In genomic region chr6:43629104-43629504, GRCh38 we compare ENCODE assay signal across 8 cellular contexts. TPM values are rescaled to one million over a fixed set of nuclear protein-coding genes. Genes with fewer than 3 reads are reported as not detected.
DNase-seq lines count a peak whose midpoint lies in the region; ATAC-seq and TF ChIP-seq lines count a peak whose summit lies in the region.

A gene with protein sequence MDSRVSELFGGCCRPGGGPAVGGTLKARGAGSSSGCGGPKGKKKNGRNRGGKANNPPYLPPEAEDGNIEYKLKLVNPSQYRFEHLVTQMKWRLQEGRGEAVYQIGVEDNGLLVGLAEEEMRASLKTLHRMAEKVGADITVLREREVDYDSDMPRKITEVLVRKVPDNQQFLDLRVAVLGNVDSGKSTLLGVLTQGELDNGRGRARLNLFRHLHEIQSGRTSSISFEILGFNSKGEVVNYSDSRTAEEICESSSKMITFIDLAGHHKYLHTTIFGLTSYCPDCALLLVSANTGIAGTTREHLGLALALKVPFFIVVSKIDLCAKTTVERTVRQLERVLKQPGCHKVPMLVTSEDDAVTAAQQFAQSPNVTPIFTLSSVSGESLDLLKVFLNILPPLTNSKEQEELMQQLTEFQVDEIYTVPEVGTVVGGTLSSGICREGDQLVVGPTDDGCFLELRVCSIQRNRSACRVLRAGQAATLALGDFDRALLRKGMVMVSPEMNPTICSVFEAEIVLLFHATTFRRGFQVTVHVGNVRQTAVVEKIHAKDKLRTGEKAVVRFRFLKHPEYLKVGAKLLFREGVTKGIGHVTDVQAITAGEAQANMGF (minus strand): TSS chr6:43629264. CDS start chr6:43629162, 102 bp downstream.

- H3K9me2 ChIP-seq in PC-9 (ENCODE audit: insufficient read depth): no peaks in the 10 kb centered on the region

- peak within 1 kb of the TSS; percentile 97 for H3K4me3 Mint-ChIP-seq in activated T-cell treated with anti-CD3 and anti-CD28 coated beads, Interleukin-2, amount 50 U/mL, for 24 hours

- intact Hi-C loops in PC-9 (cut with micrococcal nuclease; ENCODE audit: unreplicated experiment): loop anchor here (5.0 kb wide), 1 partner anchor 457 kb away; the partner anchor contains the start of gene SRF

- H3K27me3 ChIP-seq in PC-9 (ENCODE audit: insufficient read depth, low read depth): no peaks in the 10 kb centered on the region
- no peaks in the 10 kb centered on the region for H3K27me3 ChIP-seq in esophagus (ENCODE audit: control insufficient read depth in 1 of 2, insufficient read depth in 2 of 2, low read length in 2 of 2)
- H3K27me3 ChIP-seq in muscle layer of colon (ENCODE audit: control insufficient read depth in 1 of 2, insufficient read depth in 2 of 2, low read length in 2 of 2): no peaks in the 10 kb centered on the region

- peak within 1 kb of the TSS; percentile 97 for H3K27ac ChIP-seq in PC-9
- H3K27ac ChIP-seq in esophagus (ENCODE audit: low read depth in 2 of 2, low read length in 1 of 2): peak within 1 kb of the TSS; percentile 92 to 99
- peak within 1 kb of the TSS; percentile 93 for H3K27ac ChIP-seq in muscle layer of colon (ENCODE audit: low read depth, low read length)

- H3K4me3 ChIP-seq in Jurkat, Clone E6-1 (ENCODE audit: low read length): peak within 1 kb of the TSS; percentile 94
- peak within 1 kb of the TSS; percentile 93 for H3K4me3 ChIP-seq in PC-9
- H3K4me3 ChIP-seq in esophagus (ENCODE audit: low read depth in 1 of 2, low read length in 2 of 2): peak within 1 kb of the TSS; percentile 75 to 84
- peak within 1 kb of the TSS; percentile 92 to 98 for H3K4me3 ChIP-seq in muscle layer of colon (ENCODE audit: low read depth in 1 of 2, low read length in 2 of 2)

- DNase-seq in DMS114 treated with DMSO at 0.1 percent for 48 hours (lab: John Stamatoyannopoulos, UW; ENCODE audit: unreplicated experiment) (peak; percentile 99), PC-9 (peak; percentile 95 to 99)
- peak; percentile 97 for DNase-seq in Jurkat, Clone E6-1 (ENCODE audit: low read depth, low spot score)
- peak; percentile 96 for DNase-seq in activated T-cell treated with anti-CD3 and anti-CD28 coated beads, Interleukin-2, amount 50 U/mL, for 24 hours
- DNase-seq in stimulated activated CD8-positive, alpha-beta memory T cell treated with anti-CD3 and anti-CD28 coated beads, Interleukin-7, amount 100 ng/mL, for 4 hours (ENCODE audit: low read depth in 2 of 2): peak; percentile 95 to 97

- H3K36me3 Mint-ChIP-seq in activated T-cell treated with anti-CD3 and anti-CD28 coated beads, Interleukin-2, amount 50 U/mL, for 24 hours (ENCODE audit: low read depth): peaks cover 39% of the 10 kb centered on the region

- H3K9me3 ChIP-seq in PC-9 (ENCODE audit: insufficient read depth, low read depth) (no peaks in the 10 kb centered on the region), esophagus (ENCODE audit: control insufficient read depth in 2 of 2, insufficient read depth in 1 of 2, low read depth in 1 of 2, low read length in 1 of 2) (no peaks in the 10 kb centered on the region), muscle layer of colon (ENCODE audit: low read length) (no peaks in the 10 kb centered on the region)

- peak; percentile 75 for ATAC-seq in GM21619 (IDR thresholded peaks at IDR 0.05; ENCODE audit: unreplicated experiment)

- H3K27ac Mint-ChIP-seq in activated T-cell treated with anti-CD3 and anti-CD28 coated beads, Interleukin-2, amount 50 U/mL, for 24 hours: peak within 1 kb of the TSS; percentile 100

- peaks cover 44% of the 10 kb centered on the region for H3F3A ChIP-seq in PC-9 (ENCODE audit: insufficient read depth, low read depth)

- peak within 1 kb of the TSS; percentile 85 for H3K4me2 ChIP-seq in PC-9

- H3K9me3 Mint-ChIP-seq in activated T-cell treated with anti-CD3 and anti-CD28 coated beads, Interleukin-2, amount 50 U/mL, for 24 hours: no peaks in the 10 kb centered on the region

- H3K27me3 Mint-ChIP-seq in activated T-cell treated with anti-CD3 and anti-CD28 coated beads, Interleukin-2, amount 50 U/mL, for 24 hours: no peaks in the 10 kb centered on the region

- peaks cover 34% of the 10 kb centered on the region for H3K4me1 ChIP-seq in PC-9 (replicated peaks; ENCODE audit: insufficient read depth)
- peaks cover 0 to 3% of the 10 kb centered on the region in 2 donors for H3K4me1 ChIP-seq in esophagus (ENCODE audit: control insufficient read depth in 2 of 2, insufficient read depth in 2 of 2, low read length in 1 of 2)
- H3K4me1 ChIP-seq in muscle layer of colon (ENCODE audit: insufficient read depth, low read length): peaks cover 19% of the 10 kb centered on the region

- H3K79me2 ChIP-seq in PC-9 (ENCODE audit: low read depth): peaks cover 36% of the 10 kb centered on the region

- no peak for TF ChIP-seq CTCF in PC-9 (conservative IDR thresholded peaks at IDR 0.05)

- peak within 1 kb of the TSS; percentile 98 for H3K9ac ChIP-seq in muscle layer of colon (ENCODE audit: low read length)

- CTCF ChIA-PET in PC-9 (lab: Charles Lee): interaction anchor here (0.7 to 1.3 kb wide), 3 partner anchors 141 to 462 kb away, joined by 4 to 6 read pairs (median 5); partner anchors contain the start of gene VEGFA

- peak within 1 kb of the TSS; percentile 75 for H2AFZ ChIP-seq in PC-9

- POLR2A ChIA-PET in PC-9 (lab: Charles Lee; ENCODE audit: unreplicated experiment): interaction anchor here (0.6 to 0.8 kb wide), 11 partner anchors 36 to 1064 kb away, joined by 3 to 35 read pairs (median 5); partner anchors contain the start of genes HSP90AB1 and VEGFA

- H4K20me1 ChIP-seq in PC-9 (ENCODE audit: insufficient read depth): no peaks in the 10 kb centered on the region

- H3K36me3 ChIP-seq in PC-9 (ENCODE audit: low read depth): peaks cover 26% of the 10 kb centered on the region
- H3K36me3 ChIP-seq in esophagus (ENCODE audit: control insufficient read depth in 2 of 2, insufficient read depth in 2 of 2, low read length in 1 of 2): peaks cover 10 to 20% of the 10 kb centered on the region in 2 donors
- peaks cover 21% of the 10 kb centered on the region for H3K36me3 ChIP-seq in muscle layer of colon (ENCODE audit: insufficient read depth, low read length)

- peaks cover 31% of the 10 kb centered on the region for H3K4me1 Mint-ChIP-seq in activated T-cell treated with anti-CD3 and anti-CD28 coated beads, Interleukin-2, amount 50 U/mL, for 24 hours (ENCODE audit: low read depth)

- WGBS in esophagus, 2 donors: 0 to 1% methylated on average over 37 to 46 of the region's 46 CpGs

- no TSS peak for BruUV-seq in PC-9 (replicated peaks; lab: Mats Ljungman, UMichigan)

RNA-seq across cellular contexts. Expression of the gene that starts here (rescaled TPM):
- polyA plus RNA-seq in Jurkat, Clone E6-1 (2012; ENCODE audit: insufficient read depth, insufficient read length): 68.2 TPM
- 70.8 and 89.4 TPM in 2 replicates for total RNA-seq in PC-9 (2021)
- 10 to 100 TPM; 62.2 to 76.8 TPM for polyA plus RNA-seq in esophagus

Comparison
In these comparisons a context has a peak if more than half of its experiments do, and no peak if none do; other contexts are left out.
1. Peak in every context shown above with its lines: DNase-seq, ATAC-seq, H3K4me3 ChIP-seq and H3K27ac ChIP-seq.